Comparison of ENCODE assay signal across 8 cellular contexts in the genomic region with DNA sequence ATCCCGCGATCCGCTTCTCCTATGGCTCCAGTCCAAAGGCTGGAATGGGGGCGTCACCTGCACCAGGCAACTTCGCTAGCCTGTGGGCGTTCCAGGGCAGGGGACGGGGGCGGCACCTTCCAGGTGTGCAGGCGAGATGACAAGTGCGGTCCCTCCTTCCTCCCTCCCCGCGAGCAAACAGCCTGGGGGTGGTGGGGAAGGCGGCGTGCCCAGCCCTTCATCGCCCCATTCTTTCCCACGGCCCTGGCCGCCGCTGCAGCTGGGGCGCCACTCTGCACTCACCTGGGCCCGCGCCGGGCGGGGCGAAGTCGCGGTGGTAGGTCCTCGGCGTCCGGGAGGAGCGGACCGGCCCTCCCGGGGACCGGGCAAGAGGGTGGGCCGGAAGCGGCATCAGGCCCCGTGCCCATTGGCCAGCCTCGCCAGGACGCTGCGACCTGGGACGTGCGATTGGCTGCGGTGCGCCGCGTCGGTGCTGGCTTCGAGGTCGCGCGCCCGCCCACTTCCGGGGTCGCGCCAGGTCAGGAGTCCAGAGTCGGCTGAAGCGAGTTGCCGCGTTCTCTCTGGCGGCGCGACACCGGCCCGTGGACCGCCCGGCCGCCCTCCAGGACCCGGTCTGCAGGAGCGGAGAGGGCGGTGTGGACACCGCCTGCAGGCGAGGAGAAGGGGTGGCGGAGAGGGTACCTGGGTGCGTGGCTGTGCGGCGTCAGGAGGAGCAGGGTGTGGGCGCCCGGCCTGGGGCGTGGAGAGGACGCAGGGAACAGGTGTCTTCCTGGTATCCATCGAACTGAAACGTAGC. TPM values are rescaled to one million over a fixed set of nuclear protein-coding genes. Genes with fewer than 3 reads are reported as not detected.
DNase-seq lines count a peak whose midpoint lies in the region; ATAC-seq lines count a peak whose summit lies in the region.

A gene with protein sequence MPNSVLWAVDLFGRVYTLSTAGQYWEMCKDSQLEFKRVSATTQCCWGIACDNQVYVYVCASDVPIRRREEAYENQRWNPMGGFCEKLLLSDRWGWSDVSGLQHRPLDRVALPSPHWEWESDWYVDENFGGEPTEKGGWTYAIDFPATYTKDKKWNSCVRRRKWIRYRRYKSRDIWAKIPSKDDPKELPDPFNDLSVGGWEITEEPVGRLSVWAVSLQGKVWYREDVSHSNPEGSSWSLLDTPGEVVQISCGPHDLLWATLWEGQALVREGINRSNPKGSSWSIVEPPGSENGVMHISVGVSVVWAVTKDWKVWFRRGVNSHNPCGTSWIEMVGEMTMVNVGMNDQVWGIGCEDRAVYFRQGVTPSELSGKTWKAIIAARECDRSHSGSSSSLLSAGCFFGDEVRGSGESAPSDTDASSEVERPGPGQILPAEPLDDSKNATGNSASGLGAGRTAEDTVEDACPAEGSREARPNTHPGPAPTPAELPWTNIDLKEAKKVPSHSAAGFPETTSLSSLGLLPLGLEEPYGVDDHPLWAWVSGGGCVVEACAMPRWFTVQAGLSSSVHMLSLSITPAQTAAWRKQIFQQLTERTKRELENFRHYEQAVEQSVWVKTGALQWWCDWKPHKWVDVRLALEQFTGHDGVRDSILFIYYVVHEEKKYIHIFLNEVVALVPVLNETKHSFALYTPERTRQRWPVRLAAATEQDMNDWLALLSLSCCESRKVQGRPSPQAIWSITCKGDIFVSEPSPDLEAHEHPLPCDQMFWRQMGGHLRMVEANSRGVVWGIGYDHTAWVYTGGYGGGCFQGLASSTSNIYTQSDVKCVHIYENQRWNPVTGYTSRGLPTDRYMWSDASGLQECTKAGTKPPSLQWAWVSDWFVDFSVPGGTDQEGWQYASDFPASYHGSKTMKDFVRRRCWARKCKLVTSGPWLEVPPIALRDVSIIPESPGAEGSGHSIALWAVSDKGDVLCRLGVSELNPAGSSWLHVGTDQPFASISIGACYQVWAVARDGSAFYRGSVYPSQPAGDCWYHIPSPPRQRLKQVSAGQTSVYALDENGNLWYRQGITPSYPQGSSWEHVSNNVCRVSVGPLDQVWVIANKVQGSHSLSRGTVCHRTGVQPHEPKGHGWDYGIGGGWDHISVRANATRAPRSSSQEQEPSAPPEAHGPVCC (minus strand): TSS at position 389 of the 796 bp plus-strand sequence. CDS start 6,086 bp downstream, outside the sequence.

- DNase-seq in COLO829 (ENCODE audit: low spot score), result peak; percentile 98
- peak; percentile 87 for DNase-seq in HT1080 (ENCODE audit: low read depth)
- DNase-seq in NOMO-1 (lab: John Stamatoyannopoulos, UW; ENCODE audit: unreplicated experiment in 2 of 2), result peak; percentile 95 to 96
- peak; percentile 70 for DNase-seq in activated CD8-positive, alpha-beta memory T cell treated with anti-CD3 and anti-CD28 coated beads for 4 hours (ENCODE audit: low read depth in 2 of 2)
- DNase-seq in mesendoderm, result peak; percentile 94
- DNase-seq in stimulated activated CD8-positive, alpha-beta memory T cell treated with anti-CD3 and anti-CD28 coated beads, Interleukin-15, amount 100 ng/mL, for 1 hour (ENCODE audit: low read depth), result peak; percentile 63

- H3K4me3 ChIP-seq in endocrine pancreas (ENCODE audit: control insufficient read depth, insufficient read depth, low read length), result peak within 1 kb of the TSS; percentile 79
- H3K4me3 ChIP-seq in mesendoderm (ENCODE audit: low read length), result peak within 1 kb of the TSS; percentile 85

- H4K8ac ChIP-seq in mesendoderm (ENCODE audit: low read depth, low read length), result no peak within 1 kb of the TSS

- no peak within 1 kb of the TSS for H3K18ac ChIP-seq in mesendoderm (ENCODE audit: low read length)

- no peak within 1 kb of the TSS for H2BK5ac ChIP-seq in mesendoderm (ENCODE audit: low read length)

- ATAC-seq in GM21367 (IDR thresholded peaks at IDR 0.05; ENCODE audit: unreplicated experiment), result peak; percentile 96

- H3K36me3 ChIP-seq in endocrine pancreas (ENCODE audit: control insufficient read depth, insufficient read depth, low read length) (no peaks in the 10 kb centered on the region), mesendoderm (ENCODE audit: control insufficient read depth, insufficient read depth, low read length) (no peaks in the 10 kb centered on the region)

- peak within 1 kb of the TSS; percentile 71 for H3K9ac ChIP-seq in endocrine pancreas (ENCODE audit: control insufficient read depth, insufficient read depth, low read length)
- peak within 1 kb of the TSS; percentile 81 for H3K9ac ChIP-seq in mesendoderm (ENCODE audit: low read length)

- peak within 1 kb of the TSS; percentile 92 for H3K56ac ChIP-seq in mesendoderm (ENCODE audit: low read length)

- no peak within 1 kb of the TSS for H4K5ac ChIP-seq in mesendoderm (ENCODE audit: low read length)

- H2BK120ac ChIP-seq in mesendoderm (ENCODE audit: low read depth, low read length), result no peak within 1 kb of the TSS

- H3K23ac ChIP-seq in mesendoderm (ENCODE audit: low read length), result no peak within 1 kb of the TSS

- peaks cover 2% of the 10 kb centered on the region for H3K79me1 ChIP-seq in mesendoderm (ENCODE audit: low read length)

- peak within 1 kb of the TSS; percentile 56 for H3K4me2 ChIP-seq in mesendoderm (ENCODE audit: low read length)

- peaks cover 9% of the 10 kb centered on the region for H3K4me1 ChIP-seq in endocrine pancreas (ENCODE audit: control insufficient read depth, insufficient read depth, low read length)
- H3K4me1 ChIP-seq in mesendoderm (ENCODE audit: control insufficient read depth, low read depth, low read length), result peaks cover 2% of the 10 kb centered on the region

- no CpG with 5 or more reads among the region's 81 CpGs for WGBS in mesendoderm (ENCODE audit: extremely low coverage, insufficient coverage, low lambda C conversion rate)

- no peak within 1 kb of the TSS for H2AK5ac ChIP-seq in mesendoderm (ENCODE audit: low read length)

- no peak within 1 kb of the TSS for H3K27ac ChIP-seq in mesendoderm (ENCODE audit: low read depth, low read length)

- H2BK15ac ChIP-seq in mesendoderm (replicated peaks; ENCODE audit: low read depth), result no peak within 1 kb of the TSS

- no peaks in the 10 kb centered on the region for H3K9me3 ChIP-seq in endocrine pancreas (ENCODE audit: control insufficient read depth, low read length)

- H3K79me2 ChIP-seq in mesendoderm (ENCODE audit: control insufficient read depth, insufficient read depth, low read length), result no peaks in the 10 kb centered on the region

- H3K27me3 ChIP-seq in endocrine pancreas (ENCODE audit: control insufficient read depth, insufficient read depth, low read length) (no peaks in the 10 kb centered on the region), mesendoderm (ENCODE audit: insufficient read depth, low read length, poor library complexity) (no peaks in the 10 kb centered on the region)

- no peak within 1 kb of the TSS for H3K4ac ChIP-seq in mesendoderm (ENCODE audit: low read depth, low read length)

RNA-seq across cellular contexts. Expression of the gene that starts here (rescaled TPM):
- 16.4 and 17.0 TPM in 2 replicates for total RNA-seq in HT1080 (2014; rRNA removed; shearing (Covaris generic))
- 6.7 and 8.4 TPM in 2 replicates for polyA plus RNA-seq in HT1080 (2015; cell fraction: cytosol; rRNA removed)
- 25.5 and 29.0 TPM in 2 replicates for polyA plus RNA-seq in HT1080 (2015; cell fraction: nucleus; rRNA removed)
- 2.5 TPM for polyA plus RNA-seq in mesendoderm (2013, experiment 1 of 2)
- polyA plus RNA-seq in mesendoderm (2013, experiment 2 of 2), result 2.4 TPM
